2 cellular contexts compared by ENCODE assay signal in genomic region chr1:205733438-205734175, GRCh38.
TF ChIP-seq lines count a peak whose summit lies in the region.

No MANE protein-coding gene starts in this region.

TF ChIP-seq in HCT116, 20 proteins besides CTCF, POLR2A, EP300 and RAD21:
- TF ChIP-seq EGR1 (IDR thresholded peaks at IDR 0.05; ENCODE audit: low read depth) (no peak), ZFX (IDR thresholded peaks at IDR 0.05) (no peak), ATF3 (IDR thresholded peaks at IDR 0.05) (no peak), JUND (IDR thresholded peaks at IDR 0.05) (no peak), FOSL1 (IDR thresholded peaks at IDR 0.05; ENCODE audit: low read depth) (no peak), SIN3A (IDR thresholded peaks at IDR 0.05; ENCODE audit: low read depth) (no peak), CEBPB (IDR thresholded peaks at IDR 0.05; ENCODE audit: low read depth) (no peak), EZH2phosphoT487 (IDR thresholded peaks at IDR 0.05; ENCODE audit: borderline replicate concordance) (no peak), YY1 (IDR thresholded peaks at IDR 0.05; ENCODE audit: extremely low read depth, insufficient replicate concordance, low read depth, low read length) (no peak), ZBTB33 (IDR thresholded peaks at IDR 0.05; ENCODE audit: extremely low read depth, insufficient replicate concordance, low read length) (no peak), REST (IDR thresholded peaks at IDR 0.05; ENCODE audit: low read depth) (no peak), ZNF274 (IDR thresholded peaks at IDR 0.05; ENCODE audit: low read depth, low read length) (no peak)

TF ChIP-seq in K562, 482 proteins besides CTCF, POLR2A, EP300 and RAD21:
- TF ChIP-seq MYBL2 (IDR thresholded peaks at IDR 0.05; ENCODE audit: low read depth) (0 out of 2 replicates have a peak, but pooled peaks have one; percentile 12), MYBL2 (CRISPR knock-in tag; IDR thresholded peaks at IDR 0.05; ENCODE audit: borderline replicate concordance) (no peak), PTRF (tag; IDR thresholded peaks at IDR 0.05) (no peak), NFE2 (IDR thresholded peaks at IDR 0.05; ENCODE audit: low read depth) (no peak)
